Comparison of ENCODE assay signal across 32 cellular contexts in the genomic region with DNA sequence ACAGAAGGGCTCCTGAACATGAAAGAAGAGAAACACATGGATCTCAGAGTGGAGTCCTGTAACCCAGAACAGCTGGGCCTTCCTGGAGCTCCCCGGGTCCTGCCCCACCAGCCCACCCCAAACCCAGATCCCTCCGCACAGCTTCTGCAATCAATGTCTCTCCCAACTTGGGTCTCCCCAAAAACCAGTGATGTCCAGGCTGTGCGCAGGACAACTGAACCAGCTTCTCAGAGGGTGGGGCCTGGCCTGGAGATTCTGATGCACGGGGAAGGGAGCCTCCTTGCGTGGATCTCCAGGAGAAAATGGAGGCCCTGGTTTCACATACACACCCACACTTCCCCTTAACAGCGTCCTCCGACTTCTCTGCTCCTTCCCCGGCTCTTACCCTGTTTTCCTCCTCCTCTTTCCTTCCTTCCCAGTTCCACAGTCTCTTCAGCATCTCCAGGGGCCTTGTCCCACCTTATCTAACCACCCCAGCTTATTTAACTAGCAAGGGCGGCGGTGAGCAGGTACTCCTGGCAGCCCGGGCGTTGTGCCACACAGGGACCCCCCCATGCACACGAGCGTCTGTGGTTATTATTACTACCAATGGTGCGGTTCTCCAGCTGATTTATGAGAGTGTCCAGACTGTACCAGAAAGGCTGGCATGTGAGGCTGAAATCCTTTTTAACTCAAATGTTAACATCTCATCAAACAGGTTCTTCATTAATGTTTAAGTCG. TPM values are rescaled to one million over a fixed set of nuclear protein-coding genes. Genes with fewer than 3 reads are reported as not detected.
"Had no signal": no experiment of that assay in that cellular context is flagged by ENCODE, and none has a peak within 500 bp of the region (broad histone marks: within the 10 kb centered on the region; RNA-seq: fewer than 3 reads in every experiment).

No MANE protein-coding gene starts in this region.

- ATAC-seq: activated T-cell treated with anti-CD3 and anti-CD28 coated beads, Interleukin-2, amount 50 U/mL, for 72 hours; activated T-helper 17 cell treated with anti-CD3 and anti-CD28 coated beads, Interleukin-2, amount 50 U/mL, for 72 hours; Panc1 had no signal

- H3K36me3 ChIP-seq: cardiac muscle cell, SJCRH30 had no signal

- H3K4me3 ChIP-seq: cardiac muscle cell, SJCRH30, SK-N-MC had no signal

- H3K4me2 ChIP-seq: KMS-11 had no signal

- H3K9ac ChIP-seq: KMS-11 had no signal

- H3K4me1 Mint-ChIP-seq: activated T-helper 17 cell treated with anti-CD3 and anti-CD28 coated beads, Interleukin-2, amount 50 U/mL, for 72 hours; central memory CD8-positive, alpha-beta T cell had no signal

- H3K27ac Mint-ChIP-seq: activated B cell treated with CpG ODN at 0.5 μM for 24 hours; activated CD4-positive, alpha-beta memory T cell treated with anti-CD3 and anti-CD28 coated beads, Interleukin-2, amount 10 ng/mL, durations not matched to agents 7 days and 5 days; activated T-cell treated with anti-CD3 and anti-CD28 coated beads, Interleukin-2, amount 50 U/mL, for 72 hours; activated T-helper 17 cell treated with anti-CD3 and anti-CD28 coated beads, Interleukin-2, amount 50 U/mL, for 72 hours had no signal

- H3K4me1 ChIP-seq: SJCRH30 had no signal

- H3K4me3 Mint-ChIP-seq: activated B cell treated with CpG ODN at 0.5 μM for 24 hours; activated CD4-positive, alpha-beta memory T cell treated with anti-CD3 and anti-CD28 coated beads, Interleukin-2, amount 10 ng/mL, durations not matched to agents 7 days and 5 days; activated T-cell treated with anti-CD3 and anti-CD28 coated beads, Interleukin-2, amount 50 U/mL, for 72 hours; activated T-helper 17 cell treated with anti-CD3 and anti-CD28 coated beads, Interleukin-2, amount 50 U/mL, for 72 hours; central memory CD8-positive, alpha-beta T cell had no signal

- H3K9me3 ChIP-seq: SJCRH30 had no signal

- DNase-seq: activated B cell treated with CpG ODN at 0.5 μM for 24 hours; activated CD4-positive, alpha-beta memory T cell treated with anti-CD3 and anti-CD28 coated beads, Interleukin-2, amount 10 ng/mL, durations not matched to agents 7 days and 5 days; activated CD4-positive, alpha-beta T cell treated with anti-CD3 and anti-CD28 coated beads for 48 hours; activated CD4-positive, CD25-positive, alpha-beta regulatory T cell treated with anti-CD3 and anti-CD28 coated beads, Interleukin-2, amount 50 U/mL, for 72 hours; activated CD8-positive, alpha-beta memory T cell treated with anti-CD3 and anti-CD28 coated beads for 24 hours; activated effector memory CD4-positive, alpha-beta T cell treated with anti-CD3 and anti-CD28 coated beads, Interleukin-2, amount 50 U/mL, for 16 hours; activated naive CD4-positive, alpha-beta T cell; activated naive CD4-positive, alpha-beta T cell treated with anti-CD3 and anti-CD28 coated beads, Interleukin-2, amount 50 U/mL, for 16 hours; activated T-cell treated with anti-CD3 and anti-CD28 coated beads, Interleukin-2, amount 50 U/mL, for 1 hour; activated T-cell treated with anti-CD3 and anti-CD28 coated beads, Interleukin-2, amount 50 U/mL, for 72 hours; amniotic stem cell; MM.1S; MV-4-11; NCI-H1092; NCI-H187 treated with DMSO at 0.1 percent for 48 hours; NCI-H2081; NCI-H226; NCI-H524 treated with DMSO at 0.1 percent for 48 hours; SHP77; SJCRH30; T1000 had no signal

- H3K27ac ChIP-seq: cardiac muscle cell, KMS-11, SJCRH30, SK-N-MC had no signal

- H3K9me3 Mint-ChIP-seq: activated B cell treated with CpG ODN at 0.5 μM for 24 hours; activated CD4-positive, alpha-beta memory T cell treated with anti-CD3 and anti-CD28 coated beads, Interleukin-2, amount 10 ng/mL, durations not matched to agents 7 days and 5 days; activated T-helper 17 cell treated with anti-CD3 and anti-CD28 coated beads, Interleukin-2, amount 50 U/mL, for 72 hours; central memory CD8-positive, alpha-beta T cell had no signal

RNA-seq across cellular contexts. Expression of a gene that starts 11.2 kb away (rescaled TPM):
- total RNA-seq: SJCRH30 had no signal

RNA-seq across cellular contexts. Expression of a gene that starts 34.0 kb away (rescaled TPM):
- total RNA-seq: activated B cell treated with CpG ODN at 0.5 μM for 24 hours; activated CD4-positive, alpha-beta memory T cell treated with anti-CD3 and anti-CD28 coated beads, Interleukin-2, amount 10 ng/mL, durations not matched to agents 7 days and 5 days; activated T-cell treated with anti-CD3 and anti-CD28 coated beads, Interleukin-2, amount 50 U/mL, for 72 hours; activated T-helper 17 cell treated with anti-CD3 and anti-CD28 coated beads, Interleukin-2, amount 50 U/mL, for 72 hours; cardiac muscle cell; LHCN-M2; NCI-H460; RPMI7951; SJCRH30; T-helper 1 cell treated with Interleukin-12 subunit alpha and Interleukin-12 subunit beta and Interleukin-4 antibody, amounts not matched to agents 30 ng/mL and 1 ng/mL, for 36 hours; T-helper 2 cell treated with Interferon-gamma antibody and Interleukin-4, amounts not matched to agents 100 ng/mL and 5 ng/mL, for 36 hours had no signal
- polyA plus RNA-seq: cardiac muscle cell had no signal
